Comparison of ENCODE assay signal across 5 cellular contexts in genomic region chr16:53539759-53540718, GRCh38. TPM values are rescaled to one million over a fixed set of nuclear protein-coding genes. Genes with fewer than 3 reads are reported as not detected.
DNase-seq lines count a peak whose midpoint lies in the region; ATAC-seq and TF ChIP-seq lines count a peak whose summit lies in the region.
"Not testable (repeated sequence)": the region's sequence is repeated elsewhere in the genome, so short reads cannot be mapped to it uniquely, and the experiment has no call there.

No MANE protein-coding gene starts in this region.

- not testable (repeated sequence) for H3K36me3 Mint-ChIP-seq in WTC11; central memory CD8-positive, alpha-beta T cell (ENCODE audit: insufficient read depth); glutamatergic neuron (ENCODE audit: unreplicated experiment)

- not testable (repeated sequence) for TF ChIP-seq CTCF in HEK293 (tag by site-specific recombination; IDR thresholded peaks at IDR 0.05); WTC11 (IDR thresholded peaks at IDR 0.05); glutamatergic neuron (IDR thresholded peaks at IDR 0.05; ENCODE audit: partially characterized antibody, unreplicated experiment)

- not testable (repeated sequence) for H3K27ac ChIP-seq in HEK293 (ENCODE audit: extremely low read depth, low read depth, low read length)

- not testable (repeated sequence) for H3K27me3 Mint-ChIP-seq in WTC11 (ENCODE audit: low read depth); central memory CD8-positive, alpha-beta T cell; glutamatergic neuron (ENCODE audit: unreplicated experiment)

- H3K9me3 ChIP-seq in HEK293 (ENCODE audit: control insufficient read depth, insufficient read depth, low read depth, low read length) = not testable (repeated sequence)

- not testable (repeated sequence) for H3K9me3 Mint-ChIP-seq in WTC11; central memory CD8-positive, alpha-beta T cell; glutamatergic neuron (ENCODE audit: unreplicated experiment)

- H3K4me1 Mint-ChIP-seq in WTC11 = peaks cover 13% of the 10 kb centered on the region
- peaks cover 48% of the 10 kb centered on the region for H3K4me1 Mint-ChIP-seq in central memory CD8-positive, alpha-beta T cell
- not testable (repeated sequence) for H3K4me1 Mint-ChIP-seq in glutamatergic neuron (ENCODE audit: low read depth, unreplicated experiment)

- not testable (repeated sequence) for ATAC-seq in WTC11; central memory CD8-positive, alpha-beta T cell (replicated peaks; ENCODE audit: extremely low read depth, poor library complexity, severe bottlenecking)

- H3K36me3 ChIP-seq in HEK293 (ENCODE audit: control insufficient read depth in 2 of 2, insufficient read depth in 1 of 2, low read length in 2 of 2) = not testable (repeated sequence)

- POLR2A ChIA-PET in HEK293 (lab: Yijun Ruan, JAX); WTC11 (lab: Charles Lee): not testable (repeated sequence)

- H3K27ac Mint-ChIP-seq in WTC11 = not testable (repeated sequence)
- peak overlapping the region; percentile 53 for H3K27ac Mint-ChIP-seq in central memory CD8-positive, alpha-beta T cell (ENCODE audit: low read depth)
- peak overlapping the region; percentile 70 for H3K27ac Mint-ChIP-seq in glutamatergic neuron (ENCODE audit: unreplicated experiment)

- CTCF ChIA-PET in HEK293 (lab: Yijun Ruan, JAX); WTC11 (lab: Charles Lee): not testable (repeated sequence)

- not testable (repeated sequence) for H3K4me3 Mint-ChIP-seq in WTC11; central memory CD8-positive, alpha-beta T cell; glutamatergic neuron (ENCODE audit: unreplicated experiment)

- intact Hi-C loops in posterior vena cava (cut with DNase I) = not testable (repeated sequence)

- not testable (repeated sequence) for H3K4me1 ChIP-seq in HEK293 (ENCODE audit: control insufficient read depth, insufficient read depth, low read length)

- not testable (repeated sequence) for DNase-seq in WTC11 (ENCODE audit: low spot score); central memory CD8-positive, alpha-beta T cell (ENCODE audit: low spot score in 2 of 2); glutamatergic neuron
- DNase-seq in posterior vena cava (ENCODE audit: low spot score) = peak; percentile 2

- H3K4me3 ChIP-seq in HEK293 (ENCODE audit: low read depth, low read length) = not testable (repeated sequence)

TF ChIP-seq in HEK293, 187 proteins besides CTCF, POLR2A, EP300 and RAD21 (continues in another document):
- TF ChIP-seq ZBTB8A (tag by site-specific recombination; IDR thresholded peaks at IDR 0.05) (0 out of 2 replicates have a peak, but pooled peaks have one; percentile 32), ZNF623 (tag by site-specific recombination; IDR thresholded peaks at IDR 0.05) (peak; percentile 41), ZBTB11 (tag by site-specific recombination; conservative IDR thresholded peaks at IDR 0.05; ENCODE audit: low read depth) (peak; percentile 65; the same call in 1 of the 2 replicates), ZNF426 (tag by site-specific recombination; IDR thresholded peaks at IDR 0.05) (peak; percentile 55), ZNF510 (tag by site-specific recombination; IDR thresholded peaks at IDR 0.05; ENCODE audit: insufficient replicate concordance) (peak; percentile 24)

TF ChIP-seq in WTC11, 78 proteins besides CTCF, POLR2A, EP300 and RAD21:
- peak; percentile 52; the same call in 1 of the 2 replicates for TF ChIP-seq HMGA2 (CRISPR knock-in tag; IDR thresholded peaks at IDR 0.05)
TF ChIP-seq in WTC11: peak in this region for 1; not testable (repeated sequence) for 77.

RNA-seq across cellular contexts. Expression of gene AKTIP, which starts 37.0 kb away (rescaled TPM):
- 19.9 TPM in 3 replicates for total RNA-seq in WTC11 (2021)
- total RNA-seq in glutamatergic neuron (ENCODE audit: unreplicated experiment) = 30.0 TPM
- total RNA-seq in posterior vena cava = 10 to 100 TPM; 49.4 to 54.7 TPM
